In the genomic region with DNA sequence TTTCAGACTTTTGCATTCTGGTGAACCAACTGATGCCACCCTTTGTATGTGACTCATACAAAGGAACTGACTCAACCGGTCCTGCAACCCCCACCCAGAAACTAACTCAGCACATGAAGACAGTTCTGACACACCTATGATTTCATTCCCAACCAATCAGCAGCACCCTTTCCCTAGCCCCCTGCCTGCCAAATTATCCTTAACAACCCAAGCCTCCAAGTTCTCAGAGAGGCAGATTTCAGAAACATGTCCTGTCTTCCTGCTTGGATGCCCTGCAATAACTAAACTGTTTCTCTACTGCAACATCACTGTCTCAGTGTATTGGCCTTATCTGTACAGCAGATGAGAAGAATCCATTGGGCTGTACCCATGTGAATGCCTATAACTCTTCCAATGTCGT, we compare ENCODE assay signal across 10 cellular contexts.
A peak's percentile ranks its signal among the peaks of the same experiment; 100 is the strongest.
DNase-seq lines count a peak whose midpoint lies in the region; ATAC-seq, FAIRE-seq and TF ChIP-seq lines count a peak whose summit lies in the region.
"Had no signal": no experiment of that assay in that cellular context is flagged by ENCODE, and none has a peak within 500 bp of the region (broad histone marks: within the 10 kb centered on the region; RNA-seq: fewer than 3 reads in every experiment).

No MANE protein-coding gene starts in this region.

- H3K36me3 ChIP-seq in tibial artery, result peaks cover 8 to 17% (median 12%) of the 10 kb centered on the region in 3 donors

- H3K9me3 Mint-ChIP-seq in natural killer cell treated with Interleukin-12 subunit alpha and Interleukin-12 subunit beta and Interleukin-15 and Interleukin-18, amount 100 ng/mL, for 72 hours, result peaks cover 5% of the 10 kb centered on the region
- no peaks in the 10 kb centered on the region for H3K9me3 Mint-ChIP-seq in natural killer cell
- H3K9me3 Mint-ChIP-seq in activated T-cell treated with anti-CD3 and anti-CD28 coated beads, Interleukin-2, amount 50 U/mL, for 72 hours, result peaks cover 2 to 8% of the 10 kb centered on the region in 2 donors

- H3K27ac Mint-ChIP-seq in natural killer cell treated with Interleukin-12 subunit alpha and Interleukin-12 subunit beta and Interleukin-15 and Interleukin-18, amount 100 ng/mL, for 72 hours, result peak overlapping the region; percentile 18 to 19
- H3K27ac Mint-ChIP-seq in natural killer cell, result no peak overlapping the region
- peak overlapping the region; percentile 47 for H3K27ac Mint-ChIP-seq in activated T-cell treated with anti-CD3 and anti-CD28 coated beads, Interleukin-2, amount 50 U/mL, for 72 hours

- DNase-seq in natural killer cell treated with Interleukin-12 subunit alpha and Interleukin-12 subunit beta and Interleukin-15 and Interleukin-18, amount 100 ng/mL, for 72 hours (ENCODE audit: low spot score), result no peak
- DNase-seq in natural killer cell, result no peak
- peak; percentile 49 to 56 for DNase-seq in activated T-cell treated with anti-CD3 and anti-CD28 coated beads, Interleukin-2, amount 50 U/mL, for 72 hours
- DNase-seq in kidney tubule cell (ENCODE audit: low spot score), result peak; percentile 53
- peak; percentile 36 for DNase-seq in urothelium cell line (ENCODE audit: low spot score)
- DNase-seq in tibial artery, result no peak
- no peak for DNase-seq in NCI-H526 treated with DMSO at 0.1 percent for 48 hours (lab: John Stamatoyannopoulos, UW)
- no peak for DNase-seq in NCI-H1417 treated with DMSO at 0.1 percent for 48 hours (lab: John Stamatoyannopoulos, UW)
- DNase-seq: aorta had no signal

- H3K4me1 ChIP-seq in tibial artery, result peaks cover 0 to 18% (median 1%) of the 10 kb centered on the region in 4 donors
- H3K4me1 ChIP-seq: BLaER1 had no signal

- H3K27me3 Mint-ChIP-seq in natural killer cell treated with Interleukin-12 subunit alpha and Interleukin-12 subunit beta and Interleukin-15 and Interleukin-18, amount 100 ng/mL, for 72 hours, result no peaks in the 10 kb centered on the region
- no peaks in the 10 kb centered on the region for H3K27me3 Mint-ChIP-seq in natural killer cell (ENCODE audit: low read depth in 2 of 2)
- H3K27me3 Mint-ChIP-seq in activated T-cell treated with anti-CD3 and anti-CD28 coated beads, Interleukin-2, amount 50 U/mL, for 72 hours (ENCODE audit: low read depth), result no peaks in the 10 kb centered on the region

- H3K36me3 Mint-ChIP-seq in natural killer cell treated with Interleukin-12 subunit alpha and Interleukin-12 subunit beta and Interleukin-15 and Interleukin-18, amount 100 ng/mL, for 72 hours, result peaks cover 15% of the 10 kb centered on the region
- H3K36me3 Mint-ChIP-seq in natural killer cell, result no peaks in the 10 kb centered on the region
- H3K36me3 Mint-ChIP-seq in activated T-cell treated with anti-CD3 and anti-CD28 coated beads, Interleukin-2, amount 50 U/mL, for 72 hours (ENCODE audit: insufficient read depth in 2 of 2), result peaks cover 19 to 42% of the 10 kb centered on the region in 2 donors

- no peaks in the 10 kb centered on the region for H3K27me3 ChIP-seq in tibial artery
- H3K27me3 ChIP-seq: BLaER1 had no signal

- TF ChIP-seq CTCF in natural killer cell (IDR thresholded peaks at IDR 0.05), result no peak
- no peak for TF ChIP-seq CTCF in tibial artery (IDR thresholded peaks at IDR 0.05)

- intact Hi-C loops in natural killer cell (cut with micrococcal nuclease), result no loop called here
- intact Hi-C loops in tibial artery (cut with DNase I; ENCODE audit: low total_unique reads), result no loop called here

- FAIRE-seq in urothelium cell line (lab: Jason Lieb, UNC), result no peak

- H3K4me3 ChIP-seq in tibial artery, result no peak overlapping the region
- H3K4me3 ChIP-seq: BLaER1 had no signal

- peaks cover 0 to 12% (median 3%) of the 10 kb centered on the region in 3 donors for H3K9me3 ChIP-seq in tibial artery

- H3K4me1 Mint-ChIP-seq in natural killer cell treated with Interleukin-12 subunit alpha and Interleukin-12 subunit beta and Interleukin-15 and Interleukin-18, amount 100 ng/mL, for 72 hours (ENCODE audit: low read depth in 2 of 2), result peaks cover 5 to 8% of the 10 kb centered on the region in 2 donors
- no peaks in the 10 kb centered on the region for H3K4me1 Mint-ChIP-seq in natural killer cell
- peaks cover 47% of the 10 kb centered on the region for H3K4me1 Mint-ChIP-seq in activated T-cell treated with anti-CD3 and anti-CD28 coated beads, Interleukin-2, amount 50 U/mL, for 72 hours (ENCODE audit: low read depth)

- H3K27ac ChIP-seq in tibial artery, result no peak overlapping the region
- H3K27ac ChIP-seq: BLaER1 had no signal

- no peak overlapping the region for H3K4me3 Mint-ChIP-seq in natural killer cell treated with Interleukin-12 subunit alpha and Interleukin-12 subunit beta and Interleukin-15 and Interleukin-18, amount 100 ng/mL, for 72 hours
- H3K4me3 Mint-ChIP-seq in natural killer cell, result no peak overlapping the region
- peak overlapping the region in 1 of 2 donors; percentile 15 for H3K4me3 Mint-ChIP-seq in activated T-cell treated with anti-CD3 and anti-CD28 coated beads, Interleukin-2, amount 50 U/mL, for 72 hours

- ATAC-seq in natural killer cell treated with Interleukin-12 subunit alpha and Interleukin-12 subunit beta and Interleukin-15 and Interleukin-18, amount 100 ng/mL, for 72 hours, result peak; percentile 53 to 73
- ATAC-seq in natural killer cell, result no peak
- ATAC-seq in activated T-cell treated with anti-CD3 and anti-CD28 coated beads, Interleukin-2, amount 50 U/mL, for 72 hours (replicated peaks in 1 of 2), result peak; percentile 71 to 73

Comparison
In these comparisons a context has a peak if more than half of its experiments do, and no peak if none do; other contexts are left out.
1. ATAC-seq: peak in natural killer cell treated with Interleukin-12 subunit alpha and Interleukin-12 subunit beta and Interleukin-15 and Interleukin-18, amount 100 ng/mL, for 72 hours (2 of 2) and activated T-cell treated with anti-CD3 and anti-CD28 coated beads, Interleukin-2, amount 50 U/mL, for 72 hours (2 of 2); none in natural killer cell (0 of 3).
2. H3K27ac Mint-ChIP-seq: peak in natural killer cell treated with Interleukin-12 subunit alpha and Interleukin-12 subunit beta and Interleukin-15 and Interleukin-18, amount 100 ng/mL, for 72 hours (2 of 2) and activated T-cell treated with anti-CD3 and anti-CD28 coated beads, Interleukin-2, amount 50 U/mL, for 72 hours (single experiment); none in natural killer cell (0 of 2).
3. DNase-seq: peak in activated T-cell treated with anti-CD3 and anti-CD28 coated beads, Interleukin-2, amount 50 U/mL, for 72 hours (2 of 2), kidney tubule cell (single experiment) and urothelium cell line (single experiment); none in natural killer cell treated with Interleukin-12 subunit alpha and Interleukin-12 subunit beta and Interleukin-15 and Interleukin-18, amount 100 ng/mL, for 72 hours (single experiment), natural killer cell (single experiment), tibial artery (0 of 2), NCI-H526 treated with DMSO at 0.1 percent for 48 hours (single experiment) and NCI-H1417 treated with DMSO at 0.1 percent for 48 hours (single experiment).